In genomic region chr6:41053056-41053455, GRCh38 we compare ENCODE assay signal across 13 cellular contexts. TPM values are rescaled to one million over a fixed set of nuclear protein-coding genes. Genes with fewer than 3 reads are reported as not detected.
DNase-seq lines count a peak whose midpoint lies in the region; ATAC-seq and TF ChIP-seq lines count a peak whose summit lies in the region.
"Had no signal": no experiment of that assay in that cellular context is flagged by ENCODE, and none has a peak within 500 bp of the region (broad histone marks: within the 10 kb centered on the region; RNA-seq: fewer than 3 reads in every experiment).

APOBEC2 (plus strand) TSS chr6:41053202; CDS start chr6:41053348, 146 bp downstream.

- H3K4me3 ChIP-seq in sigmoid colon (no peak within 1 kb of the TSS), coronary artery (no peak within 1 kb of the TSS)

- no peak for TF ChIP-seq POLR2A in sigmoid colon (IDR thresholded peaks at IDR 0.05)

- H3K9me3 ChIP-seq in sigmoid colon, result no peaks in the 10 kb centered on the region

- no peaks in the 10 kb centered on the region for H3K36me3 ChIP-seq in sigmoid colon

- 82 to 92% methylated on average over 5 of the region's 5 CpGs for WGBS in sigmoid colon, 2 donors

- TF ChIP-seq EP300 in sigmoid colon (IDR thresholded peaks at IDR 0.05), result no peak

- peaks cover 0 to 55% (median 39%) of the 10 kb centered on the region in 4 donors for H3K4me1 ChIP-seq in sigmoid colon

- H3K27me3 ChIP-seq in sigmoid colon, result no peaks in the 10 kb centered on the region

- peak; percentile 47 for DNase-seq in activated CD8-positive, alpha-beta memory T cell treated with anti-CD3 and anti-CD28 coated beads for 24 hours
- no peak for DNase-seq in activated CD8-positive, alpha-beta memory T cell treated with anti-CD3 and anti-CD28 coated beads, Interleukin-2, amount 50 U/mL, for 4 hours
- DNase-seq in SK-N-DZ (ENCODE audit: low spot score) (peak; percentile 39), left cardiac atrium (peak; percentile 77), sigmoid colon (peak; percentile 75), SW480 (ENCODE audit: low spot score) (no peak), coronary artery (ENCODE audit: low spot score) (no peak), DMS79 treated with DMSO at 0.1 percent for 48 hours (lab: John Stamatoyannopoulos, UW) (no peak)
- DNase-seq: activated CD4-positive, alpha-beta T cell treated with anti-CD3 and anti-CD28 coated beads for 48 hours; NCI-H1092 treated with DMSO at 0.1 percent for 48 hours; posterior cingulate gyrus had no signal

- H3K27ac ChIP-seq in sigmoid colon, result peak within 1 kb of the TSS in 3 of 4 donors; percentile 37 to 49 (median 45)
- H3K27ac ChIP-seq in coronary artery, result peak within 1 kb of the TSS in 1 of 2 donors; percentile 13

- intact Hi-C loops in left cardiac atrium (cut with DNase I), result no loop called here
- intact Hi-C loops in sigmoid colon (cut with DNase I), result no loop called here

- TF ChIP-seq CTCF in sigmoid colon (IDR thresholded peaks at IDR 0.05) (no peak), coronary artery (IDR thresholded peaks at IDR 0.05) (no peak)

- peak; percentile 88 to 92 for ATAC-seq in left cardiac atrium

RNA-seq across cellular contexts. Expression of gene APOBEC2, which starts in this region (rescaled TPM):
- 0.56 TPM in 1 of 2 replicates, not detected in the other for polyA plus RNA-seq in SK-N-DZ (2014; cell fraction: cytosol; rRNA removed)
- polyA plus RNA-seq in SK-N-DZ (2014; cell fraction: nucleus; rRNA removed), result 1.2 TPM in 1 of 2 replicates, not detected in the other
- 100 to 1,000 TPM in 1 of 2 donors, 10 to 100 TPM in 1; 42.1 to 103 TPM for total RNA-seq in left cardiac atrium
- 1 to 10 TPM in 1 of 4 donors, under 1 TPM in 3; 0.66 to 1.1 (median 0.70) TPM for total RNA-seq in sigmoid colon
- under 1 TPM in 1 of 3 donors, not detected in 2; 0.20 TPM for polyA plus RNA-seq in sigmoid colon
- total RNA-seq: fibroblast of lung, RPMI7951 had no signal
- polyA plus RNA-seq: fibroblast of lung had no signal

Comparison
In these comparisons a context has a peak if more than half of its experiments do, and no peak if none do; other contexts are left out.
1. RNA of gene APOBEC2 (total RNA-seq): 42.1 to 103 TPM in left cardiac atrium; 0.66 to 1.1 TPM in sigmoid colon; every median in the first group is over 10 times any median in the second.
2. DNase-seq: peak in activated CD8-positive, alpha-beta memory T cell treated with anti-CD3 and anti-CD28 coated beads for 24 hours (single experiment), SK-N-DZ (single experiment), left cardiac atrium (single experiment) and sigmoid colon (single experiment); none in activated CD8-positive, alpha-beta memory T cell treated with anti-CD3 and anti-CD28 coated beads, Interleukin-2, amount 50 U/mL, for 4 hours (single experiment), SW480 (single experiment), coronary artery (single experiment) and DMS79 treated with DMSO at 0.1 percent for 48 hours (single experiment).